In the genomic region with DNA sequence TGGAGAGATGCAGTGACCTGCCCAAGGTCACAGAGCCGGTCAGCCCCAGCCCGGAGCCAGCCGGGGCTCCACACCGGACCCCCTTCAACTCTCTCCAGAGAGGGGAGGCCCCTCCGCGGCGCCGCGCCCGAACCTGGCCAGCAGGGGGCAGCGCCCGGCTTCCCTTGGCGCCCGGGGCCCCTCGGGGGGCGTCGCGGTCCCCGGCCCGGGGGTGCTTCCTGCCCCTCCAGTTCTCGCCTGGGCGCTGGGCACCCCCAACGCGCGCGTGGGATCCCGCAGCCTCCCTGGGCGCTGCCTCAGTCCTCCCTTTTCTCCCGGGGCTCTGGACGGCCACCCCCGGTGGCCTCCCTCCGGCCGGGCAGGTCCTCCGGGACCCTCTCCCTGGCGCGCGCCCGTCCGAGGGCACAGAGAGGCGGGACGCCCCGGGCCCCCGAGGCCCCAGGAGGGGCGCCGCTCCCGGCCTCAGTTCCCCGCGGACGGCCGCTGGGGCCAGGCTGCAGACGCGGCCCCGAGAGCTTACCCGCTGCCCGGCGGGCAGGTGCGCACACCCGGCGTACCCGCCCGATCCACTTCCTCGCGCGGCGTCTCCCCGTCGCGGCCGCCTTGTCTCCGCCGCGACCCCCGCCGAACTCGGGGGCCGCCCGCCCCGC, we compare ENCODE assay signal across 8 cellular contexts. TPM values are rescaled to one million over a fixed set of nuclear protein-coding genes. Genes with fewer than 3 reads are reported as not detected.
DNase-seq lines count a peak whose midpoint lies in the region; ATAC-seq, FAIRE-seq and TF ChIP-seq lines count a peak whose summit lies in the region.

No MANE protein-coding gene starts in this region.

- peaks cover 4% of the 10 kb centered on the region for H3K4me1 Mint-ChIP-seq in activated naive CD8-positive, alpha-beta T cell treated with anti-CD3 and anti-CD28 coated beads, Interleukin-2, amount 50 U/mL, for 24 hours

- peaks cover 4% of the 10 kb centered on the region for H3K4me1 ChIP-seq in keratinocyte (ENCODE audit: control insufficient read depth, extremely low read depth, insufficient read depth, low read length)

- H3K27ac ChIP-seq in keratinocyte (ENCODE audit: control insufficient read depth, insufficient read depth, low read length), result no peak overlapping the region

- no peak overlapping the region for H3K9ac ChIP-seq in keratinocyte (ENCODE audit: control insufficient read depth, extremely low read depth, insufficient read depth, low read length)

- no peaks in the 10 kb centered on the region for H3K9me3 ChIP-seq in keratinocyte (ENCODE audit: control insufficient read depth, low read depth, low read length)

- no peak overlapping the region for H3K27ac Mint-ChIP-seq in activated naive CD8-positive, alpha-beta T cell treated with anti-CD3 and anti-CD28 coated beads, Interleukin-2, amount 50 U/mL, for 24 hours

- no peak overlapping the region for H2AFZ ChIP-seq in keratinocyte (ENCODE audit: control insufficient read depth, low read length)

- FAIRE-seq in D721Med (lab: Jason Lieb, UNC) (no peak), keratinocyte (lab: Jason Lieb, UNC) (no peak)

- TF ChIP-seq CTCF in D721Med (IDR thresholded peaks at IDR 0.05; ENCODE audit: insufficient read depth, missing control alignments) (peak; percentile 44), keratinocyte (optimal IDR thresholded peaks at IDR 0.05 in 1 of 3, IDR thresholded peaks at IDR 0.05 in 1 of 3, conservative IDR thresholded peaks at IDR 0.05 in 1 of 3; ENCODE audit: extremely low read depth in 1 of 3, insufficient read depth in 2 of 3, low read length in 3 of 3) (peak in 2 of 3 experiments; percentile 61 to 64)

- DNase-seq in D721Med (ENCODE audit: insufficient read length, low spot score), result no peak
- DNase-seq in NCI-H1105 (lab: John Stamatoyannopoulos, UW), result peak; percentile 13
- DNase-seq in activated naive CD8-positive, alpha-beta T cell treated with anti-CD3 and anti-CD28 coated beads, Interleukin-2, amount 50 U/mL, for 24 hours, result peak; percentile 52
- no peak for DNase-seq in keratinocyte (ENCODE audit: low read depth, low spot score)
- DNase-seq in stimulated activated CD8-positive, alpha-beta memory T cell treated with anti-CD3 and anti-CD28 coated beads, Interleukin-4, amount 100 ng/mL, for 24 hours (ENCODE audit: low read depth), result peak; percentile 10
- no peak for DNase-seq in inferior parietal cortex (ENCODE audit: extremely low spot score)

- H3K27me3 Mint-ChIP-seq in activated naive CD8-positive, alpha-beta T cell treated with anti-CD3 and anti-CD28 coated beads, Interleukin-2, amount 50 U/mL, for 24 hours, result peaks cover 69% of the 10 kb centered on the region

- H3K79me2 ChIP-seq in keratinocyte (ENCODE audit: control insufficient read depth, insufficient read depth, low read length), result no peaks in the 10 kb centered on the region

- H3K9me1 ChIP-seq in keratinocyte (ENCODE audit: control insufficient read depth, extremely low read depth, insufficient read depth, low read length), result no peaks in the 10 kb centered on the region

- peak overlapping the region; percentile 63 for H3K4me2 ChIP-seq in keratinocyte (ENCODE audit: control insufficient read depth, extremely low read depth, insufficient read depth, low read depth, low read length)

- no peaks in the 10 kb centered on the region for H3K9me3 Mint-ChIP-seq in activated naive CD8-positive, alpha-beta T cell treated with anti-CD3 and anti-CD28 coated beads, Interleukin-2, amount 50 U/mL, for 24 hours

- H3K36me3 Mint-ChIP-seq in activated naive CD8-positive, alpha-beta T cell treated with anti-CD3 and anti-CD28 coated beads, Interleukin-2, amount 50 U/mL, for 24 hours (ENCODE audit: low read depth), result no peaks in the 10 kb centered on the region

- no peaks in the 10 kb centered on the region for H4K20me1 ChIP-seq in keratinocyte (ENCODE audit: control insufficient read depth, extremely low read depth, insufficient read depth, low read length)

- peak overlapping the region; percentile 36 to 54 (median 39) for H3K4me3 ChIP-seq in keratinocyte (ENCODE audit: control insufficient read depth in 2 of 3, extremely low read depth in 1 of 3, insufficient read depth in 2 of 3, low read depth in 1 of 3, low read length in 3 of 3)

- H3K4me3 Mint-ChIP-seq in activated naive CD8-positive, alpha-beta T cell treated with anti-CD3 and anti-CD28 coated beads, Interleukin-2, amount 50 U/mL, for 24 hours, result peak overlapping the region; percentile 33

- H3K27me3 ChIP-seq in keratinocyte (ENCODE audit: control insufficient read depth, extremely low read depth, insufficient read depth, low read length), result peaks cover 25% of the 10 kb centered on the region

- dilution Hi-C loops in keratinocyte (cut with MboI; ENCODE audit: extremely low pct_ligation_motif_present, low sequenced_read_pairs), result no loop called here

- no peaks in the 10 kb centered on the region for H3K36me3 ChIP-seq in keratinocyte (ENCODE audit: control insufficient read depth in 2 of 2, extremely low read depth in 1 of 2, insufficient read depth in 2 of 2, low read length in 2 of 2)

- ATAC-seq in activated naive CD8-positive, alpha-beta T cell treated with anti-CD3 and anti-CD28 coated beads, Interleukin-2, amount 50 U/mL, for 24 hours, result peak; percentile 62
- no peak for ATAC-seq in GM18907 (IDR thresholded peaks at IDR 0.05; ENCODE audit: unreplicated experiment)
- ATAC-seq in HG02938 (IDR thresholded peaks at IDR 0.05; ENCODE audit: unreplicated experiment), result no peak

RNA-seq across cellular contexts. Expression of a gene that starts 0.4 kb away (rescaled TPM):
- polyA plus RNA-seq in keratinocyte, result 0.08 to 0.30 TPM (median 0.14 TPM) in 3 replicates
- 0.15 TPM for polyA plus RNA-seq in keratinocyte (2011; ENCODE audit: low read depth)
- 0.12 and 0.13 TPM in 2 replicates for polyA plus RNA-seq in keratinocyte (2011; cell fraction: cytosol; rRNA removed)
- polyA plus RNA-seq in keratinocyte (2011; cell fraction: nucleus; rRNA removed), result 0.27 and 0.36 TPM in 2 replicates
- 0.10 and 0.31 TPM in 2 replicates for polyA plus RNA-seq in keratinocyte (2012; ENCODE audit: low replicate concordance)
- polyA minus RNA-seq in keratinocyte, result 0.46 to 0.82 TPM (median 0.54 TPM) in 3 replicates
- polyA minus RNA-seq in keratinocyte (2011; cell fraction: cytosol; rRNA and poly(A)+ RNA removed), result not detected
- 0.21 and 0.23 TPM in 2 replicates for polyA minus RNA-seq in keratinocyte (2011; cell fraction: nucleus; rRNA and poly(A)+ RNA removed)

RNA-seq across cellular contexts. Expression of a gene that starts 48.2 kb away (rescaled TPM):
- 46.1 to 52.8 TPM (median 52.5 TPM) in 3 replicates for polyA plus RNA-seq in keratinocyte
- polyA plus RNA-seq in keratinocyte (2011; ENCODE audit: low read depth), result 102 TPM
- polyA plus RNA-seq in keratinocyte (2011; cell fraction: cytosol; rRNA removed), result 31.4 and 40.6 TPM in 2 replicates
- polyA plus RNA-seq in keratinocyte (2011; cell fraction: nucleus; rRNA removed), result 68.2 and 75.7 TPM in 2 replicates
- 18.8 and 46.9 TPM in 2 replicates for polyA plus RNA-seq in keratinocyte (2012; ENCODE audit: low replicate concordance)
- polyA minus RNA-seq in keratinocyte, result 65.4 to 110 TPM (median 99.0 TPM) in 3 replicates
- 59.9 TPM for polyA minus RNA-seq in keratinocyte (2011; cell fraction: cytosol; rRNA and poly(A)+ RNA removed)
- 89.4 and 161 TPM in 2 replicates for polyA minus RNA-seq in keratinocyte (2011; cell fraction: nucleus; rRNA and poly(A)+ RNA removed)

Comparison
In these comparisons a context has a peak if more than half of its experiments do, and no peak if none do; other contexts are left out.
1. DNase-seq: peak in NCI-H1105 (single experiment), activated naive CD8-positive, alpha-beta T cell treated with anti-CD3 and anti-CD28 coated beads, Interleukin-2, amount 50 U/mL, for 24 hours (single experiment) and stimulated activated CD8-positive, alpha-beta memory T cell treated with anti-CD3 and anti-CD28 coated beads, Interleukin-4, amount 100 ng/mL, for 24 hours (single experiment); none in D721Med (single experiment), keratinocyte (single experiment) and inferior parietal cortex (single experiment).